20 cellular contexts compared by ENCODE assay signal in genomic region chr9:33012328-33013068, GRCh38.
"Had no signal": no experiment of that assay in that cellular context is flagged by ENCODE, and none has a peak within 500 bp of the region (broad histone marks: within the 10 kb centered on the region; RNA-seq: fewer than 3 reads in every experiment).

No MANE protein-coding gene starts in this region.

- H3K27me3 ChIP-seq: esophagus muscularis mucosa, gastrocnemius medialis, neutrophil, sigmoid colon, stomach, transverse colon, uterus had no signal

- H3K4me3 Mint-ChIP-seq: naive thymus-derived CD4-positive, alpha-beta T cell had no signal

- DNase-seq: effector memory CD4-positive, alpha-beta T cell; gastrocnemius medialis; glutamatergic neuron; islet precursor cell; left ventricle myocardium inferior; mesendoderm; naive thymus-derived CD4-positive, alpha-beta T cell; sigmoid colon; small intestine; stimulated activated CD4-positive, alpha-beta T cell treated with anti-CD3 and anti-CD28 coated beads, Interleukin-12 subunit alpha, Interleukin-12 subunit beta, amount 100 ng/mL, for 4 hours; stimulated activated naive CD4-positive, alpha-beta T cell; stomach; substantia nigra; transverse colon; uterus had no signal

- H3K27ac ChIP-seq: epithelial cell of prostate, esophagus muscularis mucosa, gastrocnemius medialis, left ventricle myocardium inferior, neutrophil, sigmoid colon, stomach, thoracic aorta, transverse colon, uterus had no signal

- H3K4me1 ChIP-seq: esophagus muscularis mucosa, gastrocnemius medialis, left ventricle myocardium inferior, sigmoid colon, transverse colon, uterus had no signal

- H3K9me3 ChIP-seq: esophagus muscularis mucosa, gastrocnemius medialis, left ventricle myocardium inferior, neutrophil, sigmoid colon, stomach, thoracic aorta, transverse colon, uterus had no signal

- ATAC-seq: gastrocnemius medialis; naive thymus-derived CD4-positive, alpha-beta T cell had no signal

- H3K4me3 ChIP-seq: esophagus muscularis mucosa, gastrocnemius medialis, left ventricle myocardium inferior, lung, sigmoid colon, stomach, thoracic aorta, transverse colon, uterus had no signal

- H3K36me3 ChIP-seq: esophagus muscularis mucosa, gastrocnemius medialis, left ventricle myocardium inferior, neutrophil, sigmoid colon, thoracic aorta, transverse colon, uterus had no signal

- H3K27me3 Mint-ChIP-seq: naive thymus-derived CD4-positive, alpha-beta T cell had no signal
